9 cellular contexts compared by ENCODE assay signal in genomic region chr9:6428940-6429889, GRCh38. TPM values are rescaled to one million over a fixed set of nuclear protein-coding genes. Genes with fewer than 3 reads are reported as not detected.
A peak's percentile ranks its signal among the peaks of the same experiment; 100 is the strongest.
DNase-seq lines count a peak whose midpoint lies in the region; ATAC-seq lines count a peak whose summit lies in the region.
"Had no signal": no experiment of that assay in that cellular context is flagged by ENCODE, and none has a peak within 500 bp of the region (broad histone marks: within the 10 kb centered on the region; RNA-seq: fewer than 3 reads in every experiment).

No MANE protein-coding gene starts in this region.

- H4K8ac ChIP-seq in mesenchymal stem cell (ENCODE audit: low read length) = no peak overlapping the region

- no peak overlapping the region for H2AFZ ChIP-seq in mesenchymal stem cell (ENCODE audit: low read depth, low read length)

- no peak overlapping the region for H2BK120ac ChIP-seq in mesenchymal stem cell (ENCODE audit: low read depth, low read length)

- H3K27me3 ChIP-seq in mesenchymal stem cell (ENCODE audit: control insufficient read depth in 1 of 2, insufficient read depth in 1 of 2, low read length in 2 of 2) = no peaks in the 10 kb centered on the region

- H3K14ac ChIP-seq in mesenchymal stem cell (ENCODE audit: low read length in 2 of 2) = no peak overlapping the region

- H2AK5ac ChIP-seq in mesenchymal stem cell (ENCODE audit: low read length, severe bottlenecking) = no peak overlapping the region

- H3K9ac ChIP-seq in mesenchymal stem cell (ENCODE audit: low read length) = no peak overlapping the region

- H2BK5ac ChIP-seq in mesenchymal stem cell (ENCODE audit: low read depth, low read length, poor library complexity, severe bottlenecking) = no peak overlapping the region

- DNase-seq in mesenchymal stem cell (peak; percentile 66), DMS153 treated with DMSO at 0.1 percent for 48 hours (lab: John Stamatoyannopoulos, UW; ENCODE audit: unreplicated experiment) (no peak), cerebellar nuclear complex (lab: John Stamatoyannopoulos, UW) (no peak), NCI-H1694 treated with DMSO at 0.1 percent for 48 hours (lab: John Stamatoyannopoulos, UW) (no peak), GDM1 (lab: John Stamatoyannopoulos, UW) (no peak)

- H2BK12ac ChIP-seq in mesenchymal stem cell (ENCODE audit: low read length in 2 of 2) = no peak overlapping the region

- peaks cover 5% of the 10 kb centered on the region for H3K4me1 ChIP-seq in mesenchymal stem cell (ENCODE audit: control insufficient read depth, insufficient read depth, low read depth, low read length)

- no peak overlapping the region for H3K4ac ChIP-seq in mesenchymal stem cell (ENCODE audit: low read depth in 1 of 2, low read length in 2 of 2)

- H3K18ac ChIP-seq in mesenchymal stem cell (ENCODE audit: low read depth in 1 of 2, low read length in 2 of 2) = no peak overlapping the region

- peak; percentile 91 for ATAC-seq in GM18861 (IDR thresholded peaks at IDR 0.05; ENCODE audit: unreplicated experiment)
- ATAC-seq in GM21825 (IDR thresholded peaks at IDR 0.05; ENCODE audit: unreplicated experiment) = peak; percentile 94

- no peak overlapping the region for H4K91ac ChIP-seq in mesenchymal stem cell (ENCODE audit: low read length)

- no peak overlapping the region for H3K23ac ChIP-seq in mesenchymal stem cell (ENCODE audit: low read length in 2 of 2)

- no peak overlapping the region for H2BK15ac ChIP-seq in mesenchymal stem cell (ENCODE audit: low read depth, poor library complexity, severe bottlenecking)

- no peaks in the 10 kb centered on the region for H3K9me3 ChIP-seq in KOPT-K1 (ENCODE audit: insufficient read depth, low read length, poor library complexity, severe bottlenecking)
- no peaks in the 10 kb centered on the region for H3K9me3 ChIP-seq in mesenchymal stem cell (ENCODE audit: control insufficient read depth, low read length)

- H3K4me3 ChIP-seq in mesenchymal stem cell (ENCODE audit: insufficient read depth in 1 of 2, low read depth in 1 of 2, low read length in 2 of 2) = no peak overlapping the region
- H3K4me3 ChIP-seq: skin epidermis had no signal

- peaks cover 85% of the 10 kb centered on the region for H3K36me3 ChIP-seq in KOPT-K1 (ENCODE audit: insufficient read depth, low read length)
- peaks cover 6 to 49% of the 10 kb centered on the region in 2 experiments for H3K36me3 ChIP-seq in mesenchymal stem cell (ENCODE audit: control insufficient read depth in 1 of 2, insufficient read depth in 2 of 2, low read depth in 1 of 2, low read length in 2 of 2)

- H3K4me2 ChIP-seq in mesenchymal stem cell (ENCODE audit: low read length, poor library complexity, severe bottlenecking) = no peak overlapping the region

- WGBS in mesenchymal stem cell = 87% methylated on average over 8 of the region's 11 CpGs

- peaks cover under 1% of the 10 kb centered on the region for H3K79me1 ChIP-seq in mesenchymal stem cell (replicated peaks; ENCODE audit: low read length, poor library complexity, severe bottlenecking)

- H3K27ac ChIP-seq in KOPT-K1 (ENCODE audit: low read depth, low read length, poor library complexity, severe bottlenecking) (peak overlapping the region; percentile 48), mesenchymal stem cell (ENCODE audit: low read length, poor library complexity, severe bottlenecking) (no peak overlapping the region)

RNA-seq across cellular contexts. Expression of gene UHRF2, which starts 16.2 kb away (rescaled TPM):
- 17.2 TPM for polyA plus RNA-seq in mesenchymal stem cell (2013, experiment 1 of 2)
- polyA plus RNA-seq in mesenchymal stem cell (2013, experiment 2 of 2) = 17.2 TPM
